Comparison of ENCODE assay signal across 1 cellular context in genomic region chr7:149440222-149440621, GRCh38.
TF ChIP-seq lines count a peak whose summit lies in the region.

No MANE protein-coding gene starts in this region.

TF ChIP-seq in IMR-90, 13 proteins besides CTCF, POLR2A, EP300 and RAD21 (continued from another document):
- TF ChIP-seq MAFK (IDR thresholded peaks at IDR 0.05; ENCODE audit: low read depth, low read length) (no peak), FOS (IDR thresholded peaks at IDR 0.05; ENCODE audit: low read depth, low read length) (no peak), BHLHE40 (IDR thresholded peaks at IDR 0.05; ENCODE audit: low read depth, low read length) (no peak), RCOR1 (IDR thresholded peaks at IDR 0.05; ENCODE audit: insufficient replicate concordance, low read length) (no peak), NFE2L2 (IDR thresholded peaks at IDR 0.05; ENCODE audit: low read depth, low read length) (no peak), CEBPB (IDR thresholded peaks at IDR 0.05; ENCODE audit: low read depth, low read length) (no peak), RFX5 (IDR thresholded peaks at IDR 0.05; ENCODE audit: low read depth, low read length) (no peak), CHD1 (IDR thresholded peaks at IDR 0.05; ENCODE audit: low read depth, low read length) (no peak), MXI1 (IDR thresholded peaks at IDR 0.05; ENCODE audit: borderline replicate concordance, low read depth, low read length) (no peak), SMC3 (IDR thresholded peaks at IDR 0.05; ENCODE audit: low read depth, low read length) (no peak)
- TF ChIP-seq, protein P1, sequence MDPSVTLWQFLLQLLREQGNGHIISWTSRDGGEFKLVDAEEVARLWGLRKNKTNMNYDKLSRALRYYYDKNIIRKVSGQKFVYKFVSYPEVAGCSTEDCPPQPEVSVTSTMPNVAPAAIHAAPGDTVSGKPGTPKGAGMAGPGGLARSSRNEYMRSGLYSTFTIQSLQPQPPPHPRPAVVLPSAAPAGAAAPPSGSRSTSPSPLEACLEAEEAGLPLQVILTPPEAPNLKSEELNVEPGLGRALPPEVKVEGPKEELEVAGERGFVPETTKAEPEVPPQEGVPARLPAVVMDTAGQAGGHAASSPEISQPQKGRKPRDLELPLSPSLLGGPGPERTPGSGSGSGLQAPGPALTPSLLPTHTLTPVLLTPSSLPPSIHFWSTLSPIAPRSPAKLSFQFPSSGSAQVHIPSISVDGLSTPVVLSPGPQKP (IDR thresholded peaks at IDR 0.05; ENCODE audit: borderline replicate concordance, low read depth, low read length): no peak
- TF ChIP-seq, protein P2, sequence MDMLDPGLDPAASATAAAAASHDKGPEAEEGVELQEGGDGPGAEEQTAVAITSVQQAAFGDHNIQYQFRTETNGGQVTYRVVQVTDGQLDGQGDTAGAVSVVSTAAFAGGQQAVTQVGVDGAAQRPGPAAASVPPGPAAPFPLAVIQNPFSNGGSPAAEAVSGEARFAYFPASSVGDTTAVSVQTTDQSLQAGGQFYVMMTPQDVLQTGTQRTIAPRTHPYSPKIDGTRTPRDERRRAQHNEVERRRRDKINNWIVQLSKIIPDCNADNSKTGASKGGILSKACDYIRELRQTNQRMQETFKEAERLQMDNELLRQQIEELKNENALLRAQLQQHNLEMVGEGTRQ (IDR thresholded peaks at IDR 0.05; ENCODE audit: low read depth, low read length): no peak
TF ChIP-seq in IMR-90: peak in this region for 0.
